In genomic region chr5:141713616-141714309, GRCh38 we compare ENCODE assay signal across 15 cellular contexts. TPM values are rescaled to one million over a fixed set of nuclear protein-coding genes. Genes with fewer than 3 reads are reported as not detected.
DNase-seq lines count a peak whose midpoint lies in the region; ATAC-seq and TF ChIP-seq lines count a peak whose summit lies in the region.
"Had no signal": no experiment of that assay in that cellular context is flagged by ENCODE, and none has a peak within 500 bp of the region (broad histone marks: within the 10 kb centered on the region; RNA-seq: fewer than 3 reads in every experiment).

No MANE protein-coding gene starts in this region.

- peaks cover 53% of the 10 kb centered on the region for H3K27me3 ChIP-seq in left ventricle myocardium inferior (ENCODE audit: low read depth)

- peak; percentile 59 for DNase-seq in cardiac septum (ENCODE audit: low spot score)
- DNase-seq in Right ventricle myocardium inferior (ENCODE audit: missing footprints): no peak
- DNase-seq in SW480 (ENCODE audit: low spot score): peak; percentile 81
- no peak for DNase-seq in left ventricle myocardium inferior
- peak; percentile 50 for DNase-seq in ureter (ENCODE audit: low spot score)
- no peak for DNase-seq in GOT3 (lab: John Stamatoyannopoulos, UW)
- no peak for DNase-seq in stimulated activated CD4-positive, alpha-beta T cell treated with anti-CD3 and anti-CD28 coated beads, Interleukin-4, amount 100 ng/mL, for 24 hours
- DNase-seq: aorta, left cardiac atrium, NCI-H1436, NCI-H526, substantia nigra had no signal

- no peaks in the 10 kb centered on the region for H3K9me3 ChIP-seq in left ventricle myocardium inferior (replicated peaks)

- H3K4me1 ChIP-seq in left ventricle myocardium inferior: peaks cover 21% of the 10 kb centered on the region

- no peaks in the 10 kb centered on the region for H3K36me3 ChIP-seq in left ventricle myocardium inferior

- peak overlapping the region; percentile 45 for H3K27ac ChIP-seq in left ventricle myocardium inferior (replicated peaks)

- no peak for TF ChIP-seq CTCF in left ventricle myocardium inferior (IDR thresholded peaks at IDR 0.05; ENCODE audit: borderline replicate concordance)

- ATAC-seq in Right ventricle myocardium inferior: no peak
- ATAC-seq in HG02981 (IDR thresholded peaks at IDR 0.05; ENCODE audit: unreplicated experiment): no peak
- ATAC-seq: activated T-helper 17 cell treated with anti-CD3 and anti-CD28 coated beads, Interleukin-2, amount 50 U/mL, for 72 hours had no signal

- no peak overlapping the region for H3K4me3 ChIP-seq in left ventricle myocardium inferior
- H3K4me3 ChIP-seq: smooth muscle cell had no signal

- intact Hi-C loops in cardiac septum (cut with DNase I) (no loop called here), Right ventricle myocardium inferior (cut with DNase I) (no loop called here), left ventricle myocardium inferior (cut with micrococcal nuclease) (no loop called here)

RNA-seq across cellular contexts. Expression of gene ARAP3, which starts 31.7 kb away (rescaled TPM):
- total RNA-seq in cardiac septum (22.9 TPM), Right ventricle myocardium inferior (14.7 TPM), left ventricle myocardium inferior (15.2 TPM), ureter (39.2 TPM)

Comparison
In these comparisons a context has a peak if more than half of its experiments do, and no peak if none do; other contexts are left out.
1. DNase-seq: peak in cardiac septum (single experiment), SW480 (single experiment) and ureter (single experiment); none in Right ventricle myocardium inferior (single experiment), left ventricle myocardium inferior (single experiment), GOT3 (single experiment) and stimulated activated CD4-positive, alpha-beta T cell treated with anti-CD3 and anti-CD28 coated beads, Interleukin-4, amount 100 ng/mL, for 24 hours (single experiment).